8 cellular contexts compared by ENCODE assay signal in the genomic region with DNA sequence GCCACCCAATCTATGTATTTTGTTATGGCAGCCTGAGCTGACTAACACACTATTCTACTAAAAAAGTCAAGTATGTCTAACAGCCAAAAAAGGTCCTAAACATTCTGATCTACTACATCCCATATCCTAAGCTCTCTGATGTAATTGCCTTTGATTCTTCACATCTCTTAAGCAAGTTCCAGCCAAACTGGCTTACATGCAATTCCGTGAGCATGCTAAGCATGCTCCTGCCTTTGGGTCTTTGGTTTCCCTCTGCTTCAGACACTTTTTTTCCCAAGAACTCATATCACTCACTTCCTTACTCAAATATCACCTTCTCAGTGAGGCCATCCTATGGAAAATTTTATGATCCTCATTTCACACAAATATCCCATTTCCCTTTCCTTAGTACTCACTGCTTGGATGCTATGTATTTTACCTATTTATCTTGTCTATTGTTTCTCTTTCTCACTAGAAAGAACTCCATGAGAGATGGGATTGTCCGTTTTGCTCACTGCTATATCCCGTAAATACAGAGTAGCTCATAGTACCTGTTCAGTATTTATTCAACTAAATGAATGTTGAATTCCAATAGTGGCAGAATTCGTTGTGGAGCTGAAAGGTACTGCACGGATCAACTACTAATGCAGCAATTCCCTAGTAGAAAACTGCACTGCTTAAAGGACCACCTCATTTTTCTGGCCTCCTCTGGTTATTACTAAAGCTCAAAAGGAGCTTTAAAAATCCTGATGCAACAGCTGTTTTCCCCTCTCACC. TPM values are rescaled to one million over a fixed set of nuclear protein-coding genes. Genes with fewer than 3 reads are reported as not detected.
DNase-seq lines count a peak whose midpoint lies in the region; ATAC-seq and TF ChIP-seq lines count a peak whose summit lies in the region.

No MANE protein-coding gene starts in this region.

- H3K79me1 ChIP-seq in mesendoderm (ENCODE audit: low read length), result peaks cover 6% of the 10 kb centered on the region

- peak in 24 of 56 donors; percentile 6 to 43 (median 18) for TF ChIP-seq CTCF in dorsolateral prefrontal cortex (IDR thresholded peaks at IDR 0.05 in 54 of 56, conservative IDR thresholded peaks at IDR 0.05 in 2 of 56; ENCODE audit: low read depth in 1 of 56, partially characterized antibody in 56 of 56)

- intact Hi-C loops in dorsolateral prefrontal cortex (cut with DNase I), result loop anchor here (5.0 to 10.0 kb wide), 7 partner anchors 66 to 516 kb away; no protein-coding TSS in a partner anchor

- no peak overlapping the region for H3K4me2 ChIP-seq in mesendoderm (ENCODE audit: low read length)

- H3K4me3 ChIP-seq in dorsolateral prefrontal cortex, result peak overlapping the region; percentile 64 to 98 (median 89)
- no peak overlapping the region for H3K4me3 ChIP-seq in mesendoderm (ENCODE audit: low read length)

- H3K4me1 ChIP-seq in ES-I3 (ENCODE audit: insufficient read depth, low read length), result no peaks in the 10 kb centered on the region; the same call in 1 of the 2 replicates
- peaks cover 4% of the 10 kb centered on the region for H3K4me1 ChIP-seq in mesendoderm (ENCODE audit: control insufficient read depth, low read depth, low read length)

- H3K9ac ChIP-seq in ES-I3 (ENCODE audit: low read depth, low read length) (peak overlapping the region; percentile 78), mesendoderm (ENCODE audit: low read length) (no peak overlapping the region)

- H3K27ac ChIP-seq in dorsolateral prefrontal cortex (peak overlapping the region in 43 of 59 donors; percentile 2 to 100 (median 98)), mesendoderm (ENCODE audit: low read depth, low read length) (no peak overlapping the region)

- H3K23ac ChIP-seq in mesendoderm (ENCODE audit: low read length), result no peak overlapping the region

- no peak overlapping the region for H2BK120ac ChIP-seq in mesendoderm (ENCODE audit: low read depth, low read length)

- no peak for ATAC-seq in GM18907 (IDR thresholded peaks at IDR 0.05; ENCODE audit: unreplicated experiment)
- ATAC-seq in GM21529 (IDR thresholded peaks at IDR 0.05; ENCODE audit: unreplicated experiment), result no peak

- H4K5ac ChIP-seq in mesendoderm (ENCODE audit: low read length), result no peak overlapping the region

- H3K18ac ChIP-seq in mesendoderm (ENCODE audit: low read length), result no peak overlapping the region

- H3K27me3 ChIP-seq in dorsolateral prefrontal cortex (no peaks in the 10 kb centered on the region), mesendoderm (ENCODE audit: insufficient read depth, low read length, poor library complexity) (no peaks in the 10 kb centered on the region)

- no peak overlapping the region for H4K8ac ChIP-seq in mesendoderm (ENCODE audit: low read depth, low read length)

- H2AK5ac ChIP-seq in mesendoderm (ENCODE audit: low read length), result no peak overlapping the region

- no CpG with 5 or more reads among the region's 5 CpGs for WGBS in mesendoderm (ENCODE audit: extremely low coverage, insufficient coverage, low lambda C conversion rate)

- H3K36me3 ChIP-seq in ES-I3 (ENCODE audit: insufficient read depth, low read length) (no peaks in the 10 kb centered on the region), mesendoderm (ENCODE audit: control insufficient read depth, insufficient read depth, low read length) (no peaks in the 10 kb centered on the region)

- H3K56ac ChIP-seq in mesendoderm (ENCODE audit: low read length), result no peak overlapping the region

- H3K4ac ChIP-seq in mesendoderm (ENCODE audit: low read depth, low read length), result no peak overlapping the region

- DNase-seq in NCI-H69 (lab: John Stamatoyannopoulos, UW), result peak; percentile 31
- no peak for DNase-seq in dorsolateral prefrontal cortex
- DNase-seq in renal cortical epithelial cell (ENCODE audit: low read depth), result peak; percentile 51
- DNase-seq in NCI-H446 treated with DMSO at 0.1 percent for 48 hours (lab: John Stamatoyannopoulos, UW), result no peak
- no peak for DNase-seq in mesendoderm

- H3K9me3 ChIP-seq in ES-I3 (ENCODE audit: control insufficient read depth, insufficient read depth, low read length), result no peaks in the 10 kb centered on the region

- no peak overlapping the region for H2BK5ac ChIP-seq in mesendoderm (ENCODE audit: low read length)

- H2BK15ac ChIP-seq in mesendoderm (replicated peaks; ENCODE audit: low read depth), result no peak overlapping the region

- H3K79me2 ChIP-seq in mesendoderm (ENCODE audit: control insufficient read depth, insufficient read depth, low read length), result peaks cover 1% of the 10 kb centered on the region

RNA-seq across cellular contexts. Expression of a gene that starts 2.3 kb away (rescaled TPM):
- 100 to 1,000 TPM in 18 of 120 experiments, 10 to 100 TPM in 102; 48.4 to 191 (median 77.9) TPM for total RNA-seq in dorsolateral prefrontal cortex
- 31.6 and 41.3 TPM in 2 replicates for total RNA-seq in renal cortical epithelial cell
- 11.1 TPM for polyA plus RNA-seq in mesendoderm (2013, experiment 1 of 2)
- polyA plus RNA-seq in mesendoderm (2013, experiment 2 of 2), result 9.6 TPM

Comparison
In these comparisons a context has a peak if more than half of its experiments do, and no peak if none do; other contexts are left out.
1. DNase-seq: peak in NCI-H69 (single experiment) and renal cortical epithelial cell (single experiment); none in dorsolateral prefrontal cortex (0 of 10), NCI-H446 treated with DMSO at 0.1 percent for 48 hours (single experiment) and mesendoderm (single experiment).